In the genomic region with DNA sequence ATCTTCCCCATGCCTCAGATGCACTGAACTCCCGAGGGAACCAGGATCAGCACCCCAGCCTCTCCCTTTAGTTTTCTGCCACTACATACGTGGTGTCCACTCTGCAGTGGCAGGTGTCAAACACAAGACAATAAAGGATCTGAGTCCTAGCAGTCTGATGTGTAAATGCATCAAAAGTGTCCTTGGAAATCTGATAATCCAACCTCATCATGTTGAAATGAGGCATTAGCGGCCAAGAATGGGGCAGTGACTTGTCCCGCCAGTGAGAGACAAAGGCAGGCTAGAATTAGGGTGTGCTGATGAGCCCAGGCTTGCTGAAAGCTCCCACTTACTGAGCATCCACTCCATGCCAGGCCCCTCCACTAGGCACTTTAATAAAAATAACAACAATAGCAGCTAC, we compare ENCODE assay signal across 37 cellular contexts. TPM values are rescaled to one million over a fixed set of nuclear protein-coding genes. Genes with fewer than 3 reads are reported as not detected.
"Had no signal": no experiment of that assay in that cellular context is flagged by ENCODE, and none has a peak within 500 bp of the region (broad histone marks: within the 10 kb centered on the region; RNA-seq: fewer than 3 reads in every experiment).

No MANE protein-coding gene starts in this region.

- H3K4me3 ChIP-seq: MG63 had no signal

- H3K9ac ChIP-seq: KMS-11 had no signal

- H3K27ac ChIP-seq: KMS-11 had no signal

- DNase-seq: Karpas-422, Kasumi-1, MG63, MM.1S, MV-4-11, NCI-H1048, NCI-H1092, NCI-H1092 treated with DMSO at 0.1 percent for 48 hours, NCI-H1105, NCI-H1105 treated with DMSO at 0.1 percent for 48 hours, NCI-H1417, NCI-H1417 treated with DMSO at 0.1 percent for 48 hours, NCI-H1436, NCI-H1436 treated with DMSO at 0.1 percent for 48 hours, NCI-H146, NCI-H1694, NCI-H1694 treated with DMSO at 0.1 percent for 48 hours, NCI-H187, NCI-H187 treated with DMSO at 0.1 percent for 48 hours, NCI-H1930, NCI-H2029, NCI-H2029 treated with DMSO at 0.1 percent for 48 hours, NCI-H2081, NCI-H2081 treated with DMSO at 0.1 percent for 48 hours, NCI-H2107, NCI-H2171, NCI-H2171 treated with DMSO at 0.1 percent for 48 hours, NCI-H2227 treated with DMSO at 0.1 percent for 48 hours, NCI-H226, NCI-H345, NCI-H446, NCI-H446 treated with DMSO at 0.1 percent for 48 hours, NCI-H510A, NCI-H510A treated with DMSO at 0.1 percent for 48 hours had no signal

- H3K27me3 ChIP-seq: MG63 had no signal

- H3K9me3 ChIP-seq: MG63 had no signal

- H3K36me3 ChIP-seq: MG63 had no signal

- H3K4me2 ChIP-seq: KMS-11 had no signal

RNA-seq across cellular contexts. Expression of gene EN1, which starts 52.9 kb away (rescaled TPM):
- total RNA-seq: MCF 10A, NCI-H460 had no signal
